Comparison of ENCODE assay signal across 17 cellular contexts in genomic region chr11:58318532-58318931, GRCh38. TPM values are rescaled to one million over a fixed set of nuclear protein-coding genes. Genes with fewer than 3 reads are reported as not detected.
"Had no signal": no experiment of that assay in that cellular context is flagged by ENCODE, and none has a peak within 500 bp of the region (broad histone marks: within the 10 kb centered on the region; RNA-seq: fewer than 3 reads in every experiment).

No MANE protein-coding gene starts in this region.

- H3K4me3 ChIP-seq: coronary artery, lower lobe of right lung, neural progenitor cell, uterus had no signal

- DNase-seq: activated CD4-positive, alpha-beta T cell treated with anti-CD3 and anti-CD28 coated beads, Interleukin-2, amount 50 U/mL, for 1 hour; activated effector memory CD4-positive, alpha-beta T cell treated with Interleukin-2 at 50 U/mL for 16 hours; effector CD4-positive, alpha-beta T cell; immature natural killer cell; left cardiac atrium; lower lobe of right lung; midbrain; retina; stimulated activated CD4-positive, alpha-beta T cell treated with anti-CD3 and anti-CD28 coated beads, Interleukin-4, amount 100 ng/mL, for 4 hours; uterus had no signal

- ATAC-seq: activated naive CD4-positive, alpha-beta T cell treated with anti-CD3 and anti-CD28 coated beads, Interleukin-2, amount 50 U/mL, for 72 hours; foreskin keratinocyte; left cardiac atrium had no signal

RNA-seq across cellular contexts. Expression of gene OR5B17, which starts 40.3 kb away (rescaled TPM):
- total RNA-seq: activated naive CD4-positive, alpha-beta T cell treated with anti-CD3 and anti-CD28 coated beads, Interleukin-2, amount 50 U/mL, for 72 hours; cardiac septum; foreskin keratinocyte; left cardiac atrium; lower lobe of right lung; skeletal muscle tissue; T-helper 2 cell treated with Interferon-gamma antibody and Interleukin-4, amounts not matched to agents 100 ng/mL and 5 ng/mL, for 36 hours; uterus had no signal

RNA-seq across cellular contexts. Expression of gene OR10W1, which starts 50.5 kb away (rescaled TPM):
- total RNA-seq: activated naive CD4-positive, alpha-beta T cell treated with anti-CD3 and anti-CD28 coated beads, Interleukin-2, amount 50 U/mL, for 72 hours; cardiac septum; foreskin keratinocyte; left cardiac atrium; lower lobe of right lung; skeletal muscle tissue; T-helper 2 cell treated with Interferon-gamma antibody and Interleukin-4, amounts not matched to agents 100 ng/mL and 5 ng/mL, for 36 hours; uterus had no signal
